ENCODE assay signal across 2 cellular contexts in the genomic region with DNA sequence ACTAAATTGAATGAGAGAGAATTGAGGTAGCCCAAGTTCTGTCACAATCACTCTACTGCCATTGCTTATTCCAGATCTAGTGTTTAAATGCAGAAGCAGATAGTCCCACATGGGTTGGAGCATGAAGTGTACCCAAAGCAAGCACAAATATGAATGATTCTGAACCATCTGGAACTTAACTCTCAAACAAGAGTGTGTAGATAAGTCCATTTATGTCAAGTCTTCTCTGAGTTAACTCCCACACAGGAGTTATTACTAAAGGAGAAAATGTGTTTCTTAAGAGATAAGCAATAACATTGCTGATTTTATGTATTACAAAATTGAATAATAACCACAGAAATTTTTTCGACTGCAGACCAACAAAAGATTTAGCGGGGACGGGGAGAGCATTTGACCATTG.
TF ChIP-seq lines count a peak whose summit lies in the region.

No MANE protein-coding gene starts in this region.

TF ChIP-seq in K562, 482 proteins besides CTCF, POLR2A, EP300 and RAD21 (continues in another document):
- TF ChIP-seq ARHGAP35 (IDR thresholded peaks at IDR 0.05; ENCODE audit: partially characterized antibody) (no peak), SMARCE1 (IDR thresholded peaks at IDR 0.05) (peak; percentile 95), RFX7 (CRISPR knock-in tag; IDR thresholded peaks at IDR 0.05) (no peak), ZNF780A (CRISPR knock-in tag; IDR thresholded peaks at IDR 0.05) (no peak), FOXK2 (conservative IDR thresholded peaks at IDR 0.05 in 1 of 2, IDR thresholded peaks at IDR 0.05 in 1 of 2; ENCODE audit: low read depth in 2 of 2) (0 out of 4 replicates have a peak, but pooled peaks of 1 of the 2 experiments have one; percentile 31), MAZ (CRISPR knock-in tag; conservative IDR thresholded peaks at IDR 0.05 in 1 of 2, IDR thresholded peaks at IDR 0.05 in 1 of 2) (no peak), NEUROD1 (IDR thresholded peaks at IDR 0.05; ENCODE audit: borderline replicate concordance, low read depth, low read length, partially characterized antibody) (peak; percentile 25), FOXP1 (CRISPR knock-in tag; IDR thresholded peaks at IDR 0.05) (no peak), TEAD4 (IDR thresholded peaks at IDR 0.05; ENCODE audit: low read length) (peak; percentile 97), TEAD4 (CRISPR knock-in tag; IDR thresholded peaks at IDR 0.05; ENCODE audit: borderline replicate concordance) (no peak), FOS (IDR thresholded peaks at IDR 0.05; ENCODE audit: extremely low read depth, insufficient read length) (no peak), NBN (IDR thresholded peaks at IDR 0.05; ENCODE audit: low read depth) (0 out of 2 replicates have a peak, but pooled peaks have one; percentile 32), NCOR1 (IDR thresholded peaks at IDR 0.05) (peak; percentile 90), TAF7 (tag; IDR thresholded peaks at IDR 0.05) (no peak), CBFA2T2 (conservative IDR thresholded peaks at IDR 0.05) (peak; percentile 95), ZC3H4 (CRISPR knock-in tag; IDR thresholded peaks at IDR 0.05; ENCODE audit: borderline replicate concordance) (no peak)
- TF ChIP-seq, protein P1, sequence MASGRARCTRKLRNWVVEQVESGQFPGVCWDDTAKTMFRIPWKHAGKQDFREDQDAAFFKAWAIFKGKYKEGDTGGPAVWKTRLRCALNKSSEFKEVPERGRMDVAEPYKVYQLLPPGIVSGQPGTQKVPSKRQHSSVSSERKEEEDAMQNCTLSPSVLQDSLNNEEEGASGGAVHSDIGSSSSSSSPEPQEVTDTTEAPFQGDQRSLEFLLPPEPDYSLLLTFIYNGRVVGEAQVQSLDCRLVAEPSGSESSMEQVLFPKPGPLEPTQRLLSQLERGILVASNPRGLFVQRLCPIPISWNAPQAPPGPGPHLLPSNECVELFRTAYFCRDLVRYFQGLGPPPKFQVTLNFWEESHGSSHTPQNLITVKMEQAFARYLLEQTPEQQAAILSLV (tag; IDR thresholded peaks at IDR 0.05), result no peak
- TF ChIP-seq, protein P2, sequence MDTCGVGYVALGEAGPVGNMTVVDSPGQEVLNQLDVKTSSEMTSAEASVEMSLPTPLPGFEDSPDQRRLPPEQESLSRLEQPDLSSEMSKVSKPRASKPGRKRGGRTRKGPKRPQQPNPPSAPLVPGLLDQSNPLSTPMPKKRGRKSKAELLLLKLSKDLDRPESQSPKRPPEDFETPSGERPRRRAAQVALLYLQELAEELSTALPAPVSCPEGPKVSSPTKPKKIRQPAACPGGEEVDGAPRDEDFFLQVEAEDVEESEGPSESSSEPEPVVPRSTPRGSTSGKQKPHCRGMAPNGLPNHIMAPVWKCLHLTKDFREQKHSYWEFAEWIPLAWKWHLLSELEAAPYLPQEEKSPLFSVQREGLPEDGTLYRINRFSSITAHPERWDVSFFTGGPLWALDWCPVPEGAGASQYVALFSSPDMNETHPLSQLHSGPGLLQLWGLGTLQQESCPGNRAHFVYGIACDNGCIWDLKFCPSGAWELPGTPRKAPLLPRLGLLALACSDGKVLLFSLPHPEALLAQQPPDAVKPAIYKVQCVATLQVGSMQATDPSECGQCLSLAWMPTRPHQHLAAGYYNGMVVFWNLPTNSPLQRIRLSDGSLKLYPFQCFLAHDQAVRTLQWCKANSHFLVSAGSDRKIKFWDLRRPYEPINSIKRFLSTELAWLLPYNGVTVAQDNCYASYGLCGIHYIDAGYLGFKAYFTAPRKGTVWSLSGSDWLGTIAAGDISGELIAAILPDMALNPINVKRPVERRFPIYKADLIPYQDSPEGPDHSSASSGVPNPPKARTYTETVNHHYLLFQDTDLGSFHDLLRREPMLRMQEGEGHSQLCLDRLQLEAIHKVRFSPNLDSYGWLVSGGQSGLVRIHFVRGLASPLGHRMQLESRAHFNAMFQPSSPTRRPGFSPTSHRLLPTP (IDR thresholded peaks at IDR 0.05; ENCODE audit: borderline replicate concordance, extremely low read depth, insufficient read length), result no peak
- TF ChIP-seq, protein P3, sequence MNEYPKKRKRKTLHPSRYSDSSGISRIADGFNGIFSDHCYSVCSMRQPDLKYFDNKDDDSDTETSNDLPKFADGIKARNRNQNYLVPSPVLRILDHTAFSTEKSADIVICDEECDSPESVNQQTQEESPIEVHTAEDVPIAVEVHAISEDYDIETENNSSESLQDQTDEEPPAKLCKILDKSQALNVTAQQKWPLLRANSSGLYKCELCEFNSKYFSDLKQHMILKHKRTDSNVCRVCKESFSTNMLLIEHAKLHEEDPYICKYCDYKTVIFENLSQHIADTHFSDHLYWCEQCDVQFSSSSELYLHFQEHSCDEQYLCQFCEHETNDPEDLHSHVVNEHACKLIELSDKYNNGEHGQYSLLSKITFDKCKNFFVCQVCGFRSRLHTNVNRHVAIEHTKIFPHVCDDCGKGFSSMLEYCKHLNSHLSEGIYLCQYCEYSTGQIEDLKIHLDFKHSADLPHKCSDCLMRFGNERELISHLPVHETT (CRISPR knock-in tag; conservative IDR thresholded peaks at IDR 0.05 in 1 of 2, IDR thresholded peaks at IDR 0.05 in 1 of 2), result 0 out of 4 replicates have a peak, but pooled peaks of 1 of the 2 experiments have one; percentile 21
- TF ChIP-seq, protein P4, sequence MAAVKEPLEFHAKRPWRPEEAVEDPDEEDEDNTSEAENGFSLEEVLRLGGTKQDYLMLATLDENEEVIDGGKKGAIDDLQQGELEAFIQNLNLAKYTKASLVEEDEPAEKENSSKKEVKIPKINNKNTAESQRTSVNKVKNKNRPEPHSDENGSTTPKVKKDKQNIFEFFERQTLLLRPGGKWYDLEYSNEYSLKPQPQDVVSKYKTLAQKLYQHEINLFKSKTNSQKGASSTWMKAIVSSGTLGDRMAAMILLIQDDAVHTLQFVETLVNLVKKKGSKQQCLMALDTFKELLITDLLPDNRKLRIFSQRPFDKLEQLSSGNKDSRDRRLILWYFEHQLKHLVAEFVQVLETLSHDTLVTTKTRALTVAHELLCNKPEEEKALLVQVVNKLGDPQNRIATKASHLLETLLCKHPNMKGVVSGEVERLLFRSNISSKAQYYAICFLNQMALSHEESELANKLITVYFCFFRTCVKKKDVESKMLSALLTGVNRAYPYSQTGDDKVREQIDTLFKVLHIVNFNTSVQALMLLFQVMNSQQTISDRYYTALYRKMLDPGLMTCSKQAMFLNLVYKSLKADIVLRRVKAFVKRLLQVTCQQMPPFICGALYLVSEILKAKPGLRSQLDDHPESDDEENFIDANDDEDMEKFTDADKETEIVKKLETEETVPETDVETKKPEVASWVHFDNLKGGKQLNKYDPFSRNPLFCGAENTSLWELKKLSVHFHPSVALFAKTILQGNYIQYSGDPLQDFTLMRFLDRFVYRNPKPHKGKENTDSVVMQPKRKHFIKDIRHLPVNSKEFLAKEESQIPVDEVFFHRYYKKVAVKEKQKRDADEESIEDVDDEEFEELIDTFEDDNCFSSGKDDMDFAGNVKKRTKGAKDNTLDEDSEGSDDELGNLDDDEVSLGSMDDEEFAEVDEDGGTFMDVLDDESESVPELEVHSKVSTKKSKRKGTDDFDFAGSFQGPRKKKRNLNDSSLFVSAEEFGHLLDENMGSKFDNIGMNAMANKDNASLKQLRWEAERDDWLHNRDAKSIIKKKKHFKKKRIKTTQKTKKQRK (IDR thresholded peaks at IDR 0.05; ENCODE audit: borderline replicate concordance, low read depth, low read length), result no peak

TF ChIP-seq in WTC11, 78 proteins besides CTCF, POLR2A, EP300 and RAD21 (continued from another document):
- no peak for TF ChIP-seq RELA (CRISPR knock-in tag; IDR thresholded peaks at IDR 0.05; ENCODE audit: borderline replicate concordance)
- TF ChIP-seq NR2C2 (CRISPR knock-in tag; IDR thresholded peaks at IDR 0.05), result no peak
- TF ChIP-seq GRHL2 (CRISPR knock-in tag; IDR thresholded peaks at IDR 0.05; ENCODE audit: insufficient replicate concordance, severe bottlenecking), result no peak
- TF ChIP-seq NR1H2 (CRISPR knock-in tag; IDR thresholded peaks at IDR 0.05), result no peak
- TF ChIP-seq, protein P5, sequence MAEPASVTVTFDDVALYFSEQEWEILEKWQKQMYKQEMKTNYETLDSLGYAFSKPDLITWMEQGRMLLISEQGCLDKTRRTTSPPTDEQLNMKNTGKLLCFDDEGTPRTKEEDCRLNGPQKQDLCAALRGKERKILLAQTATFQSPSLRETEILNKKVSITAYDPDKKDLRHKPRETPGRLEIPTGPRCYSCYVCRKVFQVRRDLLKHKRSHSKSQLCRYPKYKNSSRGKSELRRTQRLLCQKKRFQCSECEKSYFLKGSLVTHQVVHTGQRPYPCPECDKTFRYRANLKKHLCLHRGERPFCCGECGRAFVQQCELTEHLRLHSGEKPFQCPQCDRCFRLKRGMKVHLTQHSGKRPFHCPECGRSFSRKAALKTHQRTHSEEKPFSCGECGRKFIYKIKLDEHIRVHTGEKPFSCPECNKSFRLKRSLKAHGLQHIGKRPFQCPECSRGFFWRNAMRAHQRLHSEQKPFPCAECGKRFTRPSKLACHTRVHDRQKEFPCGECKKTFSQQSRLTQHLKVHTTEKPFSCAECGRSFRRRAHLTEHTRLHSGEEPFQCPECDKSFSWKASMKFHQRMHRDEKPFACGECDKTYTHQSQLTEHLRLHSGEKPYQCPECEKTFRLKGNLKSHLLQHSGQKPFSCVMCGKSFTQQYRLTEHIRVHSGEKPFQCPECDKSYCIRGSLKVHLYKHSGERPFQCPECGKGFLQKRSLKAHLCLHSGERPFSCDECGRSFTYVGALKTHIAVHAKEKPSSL (CRISPR knock-in tag; conservative IDR thresholded peaks at IDR 0.05), result no peak
- TF ChIP-seq ZNF219 (CRISPR knock-in tag; IDR thresholded peaks at IDR 0.05; ENCODE audit: borderline replicate concordance), result no peak
- TF ChIP-seq, protein P6, sequence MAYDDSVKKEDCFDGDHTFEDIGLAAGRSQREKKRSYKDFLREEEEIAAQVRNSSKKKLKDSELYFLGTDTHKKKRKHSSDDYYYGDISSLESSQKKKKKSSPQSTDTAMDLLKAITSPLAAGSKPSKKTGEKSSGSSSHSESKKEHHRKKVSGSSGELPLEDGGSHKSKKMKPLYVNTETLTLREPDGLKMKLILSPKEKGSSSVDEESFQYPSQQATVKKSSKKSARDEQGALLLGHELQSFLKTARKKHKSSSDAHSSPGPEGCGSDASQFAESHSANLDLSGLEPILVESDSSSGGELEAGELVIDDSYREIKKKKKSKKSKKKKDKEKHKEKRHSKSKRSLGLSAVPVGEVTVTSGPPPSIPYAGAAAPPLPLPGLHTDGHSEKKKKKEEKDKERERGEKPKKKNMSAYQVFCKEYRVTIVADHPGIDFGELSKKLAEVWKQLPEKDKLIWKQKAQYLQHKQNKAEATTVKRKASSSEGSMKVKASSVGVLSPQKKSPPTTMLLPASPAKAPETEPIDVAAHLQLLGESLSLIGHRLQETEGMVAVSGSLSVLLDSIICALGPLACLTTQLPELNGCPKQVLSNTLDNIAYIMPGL (CRISPR knock-in tag; IDR thresholded peaks at IDR 0.05), result no peak
- TF ChIP-seq MXD4 (CRISPR knock-in tag; IDR thresholded peaks at IDR 0.05; ENCODE audit: borderline replicate concordance), result no peak
- TF ChIP-seq TCF7 (CRISPR knock-in tag; IDR thresholded peaks at IDR 0.05; ENCODE audit: low read depth), result no peak
- TF ChIP-seq, protein P7, sequence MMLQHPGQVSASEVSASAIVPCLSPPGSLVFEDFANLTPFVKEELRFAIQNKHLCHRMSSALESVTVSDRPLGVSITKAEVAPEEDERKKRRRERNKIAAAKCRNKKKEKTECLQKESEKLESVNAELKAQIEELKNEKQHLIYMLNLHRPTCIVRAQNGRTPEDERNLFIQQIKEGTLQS (CRISPR knock-in tag; conservative IDR thresholded peaks at IDR 0.05), result no peak
- TF ChIP-seq, protein P8, sequence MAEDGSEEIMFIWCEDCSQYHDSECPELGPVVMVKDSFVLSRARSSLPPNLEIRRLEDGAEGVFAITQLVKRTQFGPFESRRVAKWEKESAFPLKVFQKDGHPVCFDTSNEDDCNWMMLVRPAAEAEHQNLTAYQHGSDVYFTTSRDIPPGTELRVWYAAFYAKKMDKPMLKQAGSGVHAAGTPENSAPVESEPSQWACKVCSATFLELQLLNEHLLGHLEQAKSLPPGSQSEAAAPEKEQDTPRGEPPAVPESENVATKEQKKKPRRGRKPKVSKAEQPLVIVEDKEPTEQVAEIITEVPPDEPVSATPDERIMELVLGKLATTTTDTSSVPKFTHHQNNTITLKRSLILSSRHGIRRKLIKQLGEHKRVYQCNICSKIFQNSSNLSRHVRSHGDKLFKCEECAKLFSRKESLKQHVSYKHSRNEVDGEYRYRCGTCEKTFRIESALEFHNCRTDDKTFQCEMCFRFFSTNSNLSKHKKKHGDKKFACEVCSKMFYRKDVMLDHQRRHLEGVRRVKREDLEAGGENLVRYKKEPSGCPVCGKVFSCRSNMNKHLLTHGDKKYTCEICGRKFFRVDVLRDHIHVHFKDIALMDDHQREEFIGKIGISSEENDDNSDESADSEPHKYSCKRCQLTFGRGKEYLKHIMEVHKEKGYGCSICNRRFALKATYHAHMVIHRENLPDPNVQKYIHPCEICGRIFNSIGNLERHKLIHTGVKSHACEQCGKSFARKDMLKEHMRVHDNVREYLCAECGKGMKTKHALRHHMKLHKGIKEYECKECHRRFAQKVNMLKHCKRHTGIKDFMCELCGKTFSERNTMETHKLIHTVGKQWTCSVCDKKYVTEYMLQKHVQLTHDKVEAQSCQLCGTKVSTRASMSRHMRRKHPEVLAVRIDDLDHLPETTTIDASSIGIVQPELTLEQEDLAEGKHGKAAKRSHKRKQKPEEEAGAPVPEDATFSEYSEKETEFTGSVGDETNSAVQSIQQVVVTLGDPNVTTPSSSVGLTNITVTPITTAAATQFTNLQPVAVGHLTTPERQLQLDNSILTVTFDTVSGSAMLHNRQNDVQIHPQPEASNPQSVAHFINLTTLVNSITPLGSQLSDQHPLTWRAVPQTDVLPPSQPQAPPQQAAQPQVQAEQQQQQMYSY (CRISPR knock-in tag; IDR thresholded peaks at IDR 0.05), result no peak
- no peak for TF ChIP-seq JAZF1 (CRISPR knock-in tag; IDR thresholded peaks at IDR 0.05)
- no peak for TF ChIP-seq SMAD4 (CRISPR knock-in tag; IDR thresholded peaks at IDR 0.05)
- no peak for TF ChIP-seq ZNF138 (CRISPR knock-in tag; conservative IDR thresholded peaks at IDR 0.05)
- TF ChIP-seq, protein P9, sequence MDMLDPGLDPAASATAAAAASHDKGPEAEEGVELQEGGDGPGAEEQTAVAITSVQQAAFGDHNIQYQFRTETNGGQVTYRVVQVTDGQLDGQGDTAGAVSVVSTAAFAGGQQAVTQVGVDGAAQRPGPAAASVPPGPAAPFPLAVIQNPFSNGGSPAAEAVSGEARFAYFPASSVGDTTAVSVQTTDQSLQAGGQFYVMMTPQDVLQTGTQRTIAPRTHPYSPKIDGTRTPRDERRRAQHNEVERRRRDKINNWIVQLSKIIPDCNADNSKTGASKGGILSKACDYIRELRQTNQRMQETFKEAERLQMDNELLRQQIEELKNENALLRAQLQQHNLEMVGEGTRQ (CRISPR knock-in tag; IDR thresholded peaks at IDR 0.05), result no peak
